ENCODE assay signal across 17 cellular contexts in the genomic region with DNA sequence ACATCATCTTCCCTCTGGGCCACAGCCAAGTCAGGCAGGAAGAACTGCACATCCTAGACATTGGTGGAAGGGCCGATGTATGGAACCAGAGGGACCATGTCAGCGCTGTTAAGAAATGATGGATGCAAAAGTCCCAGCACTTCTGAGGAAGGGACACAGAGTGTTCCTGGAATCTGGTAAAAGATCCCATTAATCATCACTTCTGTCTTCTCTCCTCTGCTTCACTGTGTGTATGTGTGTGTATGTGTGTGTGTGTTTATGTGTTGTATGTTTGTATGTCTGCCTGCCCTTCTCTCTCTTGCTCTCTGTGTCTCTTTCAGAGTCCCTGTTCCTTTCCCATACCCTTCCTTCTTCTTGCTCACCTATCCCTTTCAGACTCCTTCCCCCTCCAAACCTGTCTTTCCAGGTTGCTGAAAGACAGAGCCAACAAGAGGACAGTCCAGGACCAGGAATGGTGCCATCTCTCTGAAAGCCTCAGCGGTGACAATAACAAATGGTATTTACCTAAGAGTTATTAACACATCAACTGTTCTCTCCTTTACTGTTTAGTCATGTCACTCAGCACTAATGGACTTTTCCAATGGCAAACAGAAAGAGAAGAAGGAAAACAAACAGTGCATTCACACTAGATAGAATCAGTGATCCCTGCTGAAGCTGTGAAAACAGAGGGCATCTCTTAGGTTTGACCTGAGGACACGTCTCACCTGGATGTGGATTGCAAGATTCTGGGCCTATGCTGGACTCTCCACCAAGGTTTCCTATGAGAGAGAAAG. TPM values are rescaled to one million over a fixed set of nuclear protein-coding genes. Genes with fewer than 3 reads are reported as not detected.
DNase-seq lines count a peak whose midpoint lies in the region; ATAC-seq and TF ChIP-seq lines count a peak whose summit lies in the region.
"Had no signal": no experiment of that assay in that cellular context is flagged by ENCODE, and none has a peak within 500 bp of the region (broad histone marks: within the 10 kb centered on the region; RNA-seq: fewer than 3 reads in every experiment).

No MANE protein-coding gene starts in this region.

- intact Hi-C loops in Caco-2 (cut with micrococcal nuclease; ENCODE audit: unreplicated experiment) (loop anchor here (1.0 to 5.0 kb wide), 5 partner anchors 28 to 156 kb away; a partner anchor contains a TSS), PC-3 (cut with micrococcal nuclease) (no loop called here), left colon (cut with DNase I, micrococcal nuclease) (no loop called here)

- CTCF ChIA-PET in Caco-2 (lab: Charles Lee): no interaction called here
- CTCF ChIA-PET in PC-3 (lab: Charles Lee): no interaction called here

- H3K79me2 ChIP-seq in PC-3 (ENCODE audit: low read length) (no peaks in the 10 kb centered on the region), neural progenitor cell (ENCODE audit: low read depth) (no peaks in the 10 kb centered on the region)

- no peaks in the 10 kb centered on the region for H3K9me2 ChIP-seq in PC-3 (replicated peaks; ENCODE audit: low read length)

- H3K9ac ChIP-seq in PC-3 (ENCODE audit: low read length): no peak overlapping the region; the same call in 1 of the 2 replicates
- H3K9ac ChIP-seq in neural progenitor cell: no peak overlapping the region

- BruUV-seq in Caco-2 (replicated peaks; lab: Mats Ljungman, UMichigan) (no TSS peak), PC-3 (replicated peaks; lab: Mats Ljungman, UMichigan) (no TSS peak)

- H3K4me2 ChIP-seq in PC-3 (ENCODE audit: low read length) (peak overlapping the region; percentile 38), neural progenitor cell (no peak overlapping the region)

- no peak overlapping the region for H2AFZ ChIP-seq in PC-3 (ENCODE audit: low read length)
- no peak overlapping the region for H2AFZ ChIP-seq in neural progenitor cell (replicated peaks)

- DNase-seq in Caco-2 (peak; percentile 71 to 75), NCI-H1417 (lab: John Stamatoyannopoulos, UW) (peak in 2 of 3 experiments; percentile 58 to 87), PC-3 (peak; percentile 92), left colon (no peak), neural progenitor cell (ENCODE audit: low spot score) (no peak), middle frontal gyrus (ENCODE audit: extremely low spot score, low spot score) (no peak), dedifferentiated amniotic fluid mesenchymal stem cell (ENCODE audit: extremely low spot score) (no peak)
- no peak for DNase-seq in activated T-cell treated with anti-CD3 and anti-CD28 coated beads, Interleukin-2, amount 50 U/mL, for 72 hours
- DNase-seq: activated CD4-positive, alpha-beta T cell treated with anti-CD3 and anti-CD28 coated beads for 1 hour; cerebellar nuclear complex; DMS79; KG1; NCI-H187 treated with DMSO at 0.1 percent for 48 hours; stimulated activated CD4-positive, alpha-beta T cell treated with anti-CD3 and anti-CD28 coated beads, Interleukin-15, amount 100 ng/mL, for 24 hours had no signal

- H3K36me3 Mint-ChIP-seq in Caco-2 (ENCODE audit: insufficient read depth, unreplicated experiment) (no peaks in the 10 kb centered on the region), neural progenitor cell (no peaks in the 10 kb centered on the region)
- H3K36me3 Mint-ChIP-seq in activated T-cell treated with anti-CD3 and anti-CD28 coated beads, Interleukin-2, amount 50 U/mL, for 72 hours (ENCODE audit: insufficient read depth in 2 of 2): no peaks in the 10 kb centered on the region

- H3K4me1 ChIP-seq in Caco-2 (peaks cover 28% of the 10 kb centered on the region), PC-3 (ENCODE audit: insufficient read depth, low read length) (peaks cover 36% of the 10 kb centered on the region), neural progenitor cell (peaks cover 15% of the 10 kb centered on the region)

- no peaks in the 10 kb centered on the region for H4K20me1 ChIP-seq in PC-3 (ENCODE audit: low read length)
- H4K20me1 ChIP-seq in neural progenitor cell (ENCODE audit: low read depth): no peaks in the 10 kb centered on the region

- no peaks in the 10 kb centered on the region for H3K27me3 ChIP-seq in Caco-2 (replicated peaks; ENCODE audit: control insufficient read depth, insufficient read depth, low read length)
- no peaks in the 10 kb centered on the region for H3K27me3 ChIP-seq in PC-3 (ENCODE audit: low read length)
- no peaks in the 10 kb centered on the region for H3K27me3 ChIP-seq in neural progenitor cell

- H3K36me3 ChIP-seq in Caco-2 (ENCODE audit: control insufficient read depth, insufficient read depth, low read length) (no peaks in the 10 kb centered on the region), PC-3 (ENCODE audit: low read depth, low read length) (no peaks in the 10 kb centered on the region), neural progenitor cell (no peaks in the 10 kb centered on the region)
- H3K36me3 ChIP-seq: HAP-1 had no signal

- H3K4me3 Mint-ChIP-seq in Caco-2 (ENCODE audit: unreplicated experiment): no peak overlapping the region
- no peak overlapping the region for H3K4me3 Mint-ChIP-seq in neural progenitor cell
- no peak overlapping the region for H3K4me3 Mint-ChIP-seq in activated T-cell treated with anti-CD3 and anti-CD28 coated beads, Interleukin-2, amount 50 U/mL, for 72 hours

- peak overlapping the region; percentile 76 for H3K27ac ChIP-seq in PC-3 (ENCODE audit: low read length)
- H3K27ac ChIP-seq in neural progenitor cell: no peak overlapping the region

- H3K27ac Mint-ChIP-seq in Caco-2 (ENCODE audit: unreplicated experiment) (no peak overlapping the region), neural progenitor cell (no peak overlapping the region)
- no peak overlapping the region for H3K27ac Mint-ChIP-seq in activated T-cell treated with anti-CD3 and anti-CD28 coated beads, Interleukin-2, amount 50 U/mL, for 72 hours

- H3K9me3 ChIP-seq in Caco-2 (no peaks in the 10 kb centered on the region), PC-3 (ENCODE audit: low read length) (no peaks in the 10 kb centered on the region), neural progenitor cell (ENCODE audit: low read depth) (no peaks in the 10 kb centered on the region)
- H3K9me3 ChIP-seq: HAP-1 had no signal

- no peak for TF ChIP-seq CTCF in Caco-2 (IDR thresholded peaks at IDR 0.05; ENCODE audit: insufficient read depth in 1 of 2, low read depth in 1 of 2, low read length in 1 of 2, severe bottlenecking in 1 of 2, unreplicated experiment in 1 of 2)
- no peak for TF ChIP-seq CTCF in PC-3 (conservative IDR thresholded peaks at IDR 0.05; ENCODE audit: low read depth, low read length)
- no peak for TF ChIP-seq CTCF in neural progenitor cell (IDR thresholded peaks at IDR 0.05)

- H3F3A ChIP-seq in PC-3 (ENCODE audit: low read length, unreplicated experiment) (no peaks in the 10 kb centered on the region), neural progenitor cell (ENCODE audit: low read depth) (peaks cover 3% of the 10 kb centered on the region)

- H3K9me3 Mint-ChIP-seq in Caco-2 (ENCODE audit: unreplicated experiment) (peaks cover 19% of the 10 kb centered on the region), neural progenitor cell (peaks cover 2% of the 10 kb centered on the region)
- peaks cover 0 to 1% of the 10 kb centered on the region in 2 donors for H3K9me3 Mint-ChIP-seq in activated T-cell treated with anti-CD3 and anti-CD28 coated beads, Interleukin-2, amount 50 U/mL, for 72 hours

- peak; percentile 87 for ATAC-seq in PC-3
- peak; percentile 40 for ATAC-seq in left colon
- no peak for ATAC-seq in activated T-cell treated with anti-CD3 and anti-CD28 coated beads, Interleukin-2, amount 50 U/mL, for 72 hours (replicated peaks in 1 of 2)

- peaks cover 29% of the 10 kb centered on the region for H3K4me1 Mint-ChIP-seq in Caco-2 (ENCODE audit: low read depth, unreplicated experiment)
- peaks cover 17% of the 10 kb centered on the region for H3K4me1 Mint-ChIP-seq in neural progenitor cell
- H3K4me1 Mint-ChIP-seq in activated T-cell treated with anti-CD3 and anti-CD28 coated beads, Interleukin-2, amount 50 U/mL, for 72 hours (ENCODE audit: low read depth): no peaks in the 10 kb centered on the region

- POLR2A ChIA-PET in Caco-2 (lab: Charles Lee): no interaction called here
- POLR2A ChIA-PET in PC-3 (lab: Charles Lee; ENCODE audit: unreplicated experiment): no interaction called here

- no peak overlapping the region for H3K4me3 ChIP-seq in Caco-2 (ENCODE audit: low read depth, low read length)
- no peak overlapping the region for H3K4me3 ChIP-seq in PC-3 (ENCODE audit: low read length)
- no peak overlapping the region for H3K4me3 ChIP-seq in neural progenitor cell
- H3K4me3 ChIP-seq: HAP-1 had no signal

- no peaks in the 10 kb centered on the region for H3K27me3 Mint-ChIP-seq in Caco-2 (ENCODE audit: insufficient read depth, unreplicated experiment)
- H3K27me3 Mint-ChIP-seq in neural progenitor cell (ENCODE audit: insufficient read depth, low read depth): peaks cover 2% of the 10 kb centered on the region
- peaks cover 34% of the 10 kb centered on the region for H3K27me3 Mint-ChIP-seq in activated T-cell treated with anti-CD3 and anti-CD28 coated beads, Interleukin-2, amount 50 U/mL, for 72 hours (ENCODE audit: low read depth)

RNA-seq across cellular contexts. Expression of a gene that starts 47.1 kb away (rescaled TPM):
- 0.11 and 0.21 TPM in 2 replicates for total RNA-seq in Caco-2 (2022)
- total RNA-seq in PC-3 (2014; rRNA removed): 29.0 and 37.0 TPM in 2 replicates
- total RNA-seq in left colon: 100 to 1,000 TPM; 226 to 394 TPM
- 0.12 TPM in 1 of 2 replicates, not detected in the other for total RNA-seq in neural progenitor cell (ENCODE audit: low replicate concordance)
- total RNA-seq in activated T-cell treated with anti-CD3 and anti-CD28 coated beads, Interleukin-2, amount 50 U/mL, for 72 hours: not detected
- total RNA-seq: RPMI7951; T-helper 1 cell treated with Interleukin-12 subunit alpha and Interleukin-12 subunit beta and Interleukin-4 antibody, amounts not matched to agents 30 ng/mL and 1 ng/mL, for 36 hours had no signal

Comparison
In these comparisons a context has a peak if more than half of its experiments do, and no peak if none do; other contexts are left out.
1. DNase-seq: peak in Caco-2 (2 of 2), NCI-H1417 (2 of 3) and PC-3 (single experiment); none in left colon (0 of 2), neural progenitor cell (single experiment), activated T-cell treated with anti-CD3 and anti-CD28 coated beads, Interleukin-2, amount 50 U/mL, for 72 hours (0 of 2), middle frontal gyrus (single experiment) and dedifferentiated amniotic fluid mesenchymal stem cell (single experiment).
2. ATAC-seq: peak in PC-3 (single experiment) and left colon (single experiment); none in activated T-cell treated with anti-CD3 and anti-CD28 coated beads, Interleukin-2, amount 50 U/mL, for 72 hours (0 of 2).
3. RNA of a gene that starts 47.1 kb away (total RNA-seq): 226 to 394 TPM in left colon and 29.0 to 37.0 TPM in PC-3; not detected in activated T-cell treated with anti-CD3 and anti-CD28 coated beads, Interleukin-2, amount 50 U/mL, for 72 hours, 0.11 to 0.21 TPM in Caco-2 and 0.12 TPM in neural progenitor cell; every median in the first group is over 10 times any median in the second.